Comparison of ENCODE assay signal across 1 cellular context in the genomic region with DNA sequence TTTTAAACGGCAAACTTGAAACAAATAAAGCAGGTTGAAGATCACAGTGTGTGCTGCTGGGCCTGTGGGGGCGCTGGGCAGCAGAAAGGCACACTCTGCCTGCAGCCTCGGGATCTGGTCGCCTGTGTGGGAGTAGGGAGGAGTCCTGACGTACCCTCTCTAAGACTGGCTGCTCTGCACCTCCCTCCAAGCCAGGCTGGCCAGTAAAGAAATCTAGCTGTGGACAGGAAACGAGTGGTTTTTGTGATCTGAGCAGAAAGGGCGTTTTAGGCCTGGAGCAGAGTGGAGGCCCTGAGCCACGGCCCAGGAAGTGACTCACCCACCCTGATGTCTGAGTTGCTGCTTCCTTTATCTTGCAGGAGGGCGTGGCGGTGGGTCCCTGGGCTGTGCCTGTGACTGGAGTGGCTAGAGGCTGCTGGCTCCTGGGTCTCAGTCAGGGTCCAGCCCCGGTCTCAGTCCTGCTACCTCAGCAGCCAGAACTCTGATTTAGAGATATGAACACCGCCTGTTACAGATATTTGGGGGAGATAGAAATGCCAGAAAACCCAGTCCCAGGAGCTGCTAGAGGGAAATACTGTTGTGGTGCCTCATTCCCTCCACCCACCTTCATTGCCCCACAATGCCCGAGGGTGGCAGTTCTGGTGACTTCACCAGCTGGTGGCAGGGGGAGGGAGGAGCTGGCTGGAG.
TF ChIP-seq lines count a peak whose summit lies in the region.

No MANE protein-coding gene starts in this region.

TF ChIP-seq in K562, 482 proteins besides CTCF, POLR2A, EP300 and RAD21 (continued from another document and continues in another):
- TF ChIP-seq, protein P1, sequence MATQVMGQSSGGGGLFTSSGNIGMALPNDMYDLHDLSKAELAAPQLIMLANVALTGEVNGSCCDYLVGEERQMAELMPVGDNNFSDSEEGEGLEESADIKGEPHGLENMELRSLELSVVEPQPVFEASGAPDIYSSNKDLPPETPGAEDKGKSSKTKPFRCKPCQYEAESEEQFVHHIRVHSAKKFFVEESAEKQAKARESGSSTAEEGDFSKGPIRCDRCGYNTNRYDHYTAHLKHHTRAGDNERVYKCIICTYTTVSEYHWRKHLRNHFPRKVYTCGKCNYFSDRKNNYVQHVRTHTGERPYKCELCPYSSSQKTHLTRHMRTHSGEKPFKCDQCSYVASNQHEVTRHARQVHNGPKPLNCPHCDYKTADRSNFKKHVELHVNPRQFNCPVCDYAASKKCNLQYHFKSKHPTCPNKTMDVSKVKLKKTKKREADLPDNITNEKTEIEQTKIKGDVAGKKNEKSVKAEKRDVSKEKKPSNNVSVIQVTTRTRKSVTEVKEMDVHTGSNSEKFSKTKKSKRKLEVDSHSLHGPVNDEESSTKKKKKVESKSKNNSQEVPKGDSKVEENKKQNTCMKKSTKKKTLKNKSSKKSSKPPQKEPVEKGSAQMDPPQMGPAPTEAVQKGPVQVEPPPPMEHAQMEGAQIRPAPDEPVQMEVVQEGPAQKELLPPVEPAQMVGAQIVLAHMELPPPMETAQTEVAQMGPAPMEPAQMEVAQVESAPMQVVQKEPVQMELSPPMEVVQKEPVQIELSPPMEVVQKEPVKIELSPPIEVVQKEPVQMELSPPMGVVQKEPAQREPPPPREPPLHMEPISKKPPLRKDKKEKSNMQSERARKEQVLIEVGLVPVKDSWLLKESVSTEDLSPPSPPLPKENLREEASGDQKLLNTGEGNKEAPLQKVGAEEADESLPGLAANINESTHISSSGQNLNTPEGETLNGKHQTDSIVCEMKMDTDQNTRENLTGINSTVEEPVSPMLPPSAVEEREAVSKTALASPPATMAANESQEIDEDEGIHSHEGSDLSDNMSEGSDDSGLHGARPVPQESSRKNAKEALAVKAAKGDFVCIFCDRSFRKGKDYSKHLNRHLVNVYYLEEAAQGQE (CRISPR knock-in tag; IDR thresholded peaks at IDR 0.05; ENCODE audit: low read depth): no peak
- TF ChIP-seq TAF1 (IDR thresholded peaks at IDR 0.05; ENCODE audit: control insufficient read depth, extremely low read depth, insufficient read depth, low read length, severe bottlenecking) (peak; percentile 88), LARP7 (IDR thresholded peaks at IDR 0.05) (0 out of 2 replicates have a peak, but pooled peaks have one; percentile 18), KDM2B (CRISPR knock-in tag; IDR thresholded peaks at IDR 0.05) (no peak), JUND (IDR thresholded peaks at IDR 0.05; ENCODE audit: borderline replicate concordance, low read depth, low read length) (peak; percentile 99), JUND (tag; IDR thresholded peaks at IDR 0.05; ENCODE audit: borderline replicate concordance, low read depth, low read length) (peak; percentile 99), ELF4 (CRISPR knock-in tag; IDR thresholded peaks at IDR 0.05) (no peak), ZFP30 (CRISPR knock-in tag; IDR thresholded peaks at IDR 0.05; ENCODE audit: borderline replicate concordance) (no peak), E2F6 (IDR thresholded peaks at IDR 0.05; ENCODE audit: borderline replicate concordance in 1 of 2, extremely low read depth in 1 of 2, insufficient read depth in 1 of 2, insufficient read length in 1 of 2, low read depth in 1 of 2, low read length in 1 of 2, poor library complexity in 1 of 2, severe bottlenecking in 1 of 2) (peak; percentile 45 to 58), MIER1 (IDR thresholded peaks at IDR 0.05; ENCODE audit: low read depth) (no peak; the same call in 1 of the 2 replicates), AFF1 (IDR thresholded peaks at IDR 0.05; ENCODE audit: low read depth in 1 of 2, partially characterized antibody in 2 of 2) (peak in 1 of 2 experiments; percentile 41), ZKSCAN1 (IDR thresholded peaks at IDR 0.05; ENCODE audit: low read depth, low read length) (peak; percentile 64), ZNF511 (CRISPR knock-in tag; IDR thresholded peaks at IDR 0.05) (no peak), RNF219 (CRISPR knock-in tag; IDR thresholded peaks at IDR 0.05) (no peak), ZNF77 (CRISPR knock-in tag; IDR thresholded peaks at IDR 0.05) (no peak), ZNF124 (CRISPR knock-in tag; IDR thresholded peaks at IDR 0.05) (no peak), HDAC6 (IDR thresholded peaks at IDR 0.05; ENCODE audit: low read depth, low read length) (no peak), PTBP1 (IDR thresholded peaks at IDR 0.05; ENCODE audit: low read depth, low read length) (no peak), CREM (IDR thresholded peaks at IDR 0.05; ENCODE audit: low read depth) (peak; percentile 89), ZNF224 (CRISPR knock-in tag; IDR thresholded peaks at IDR 0.05) (no peak), ZKSCAN8 (CRISPR knock-in tag; IDR thresholded peaks at IDR 0.05) (no peak), ZNF174 (CRISPR knock-in tag; IDR thresholded peaks at IDR 0.05) (no peak), ZNF644 (tag; IDR thresholded peaks at IDR 0.05; ENCODE audit: low read depth) (peak; percentile 56; the same call in 1 of the 2 replicates), RUNX1 (IDR thresholded peaks at IDR 0.05; ENCODE audit: low read depth) (no peak), SIRT6 (IDR thresholded peaks at IDR 0.05; ENCODE audit: low read depth, low read length) (no peak), MTF1 (CRISPR knock-in tag; IDR thresholded peaks at IDR 0.05; ENCODE audit: borderline replicate concordance) (no peak), NR2C2 (CRISPR knock-in tag; IDR thresholded peaks at IDR 0.05) (no peak), NR2C2 (tag; IDR thresholded peaks at IDR 0.05) (peak; percentile 62; the same call in 1 of the 2 replicates)
- TF ChIP-seq, protein P2, sequence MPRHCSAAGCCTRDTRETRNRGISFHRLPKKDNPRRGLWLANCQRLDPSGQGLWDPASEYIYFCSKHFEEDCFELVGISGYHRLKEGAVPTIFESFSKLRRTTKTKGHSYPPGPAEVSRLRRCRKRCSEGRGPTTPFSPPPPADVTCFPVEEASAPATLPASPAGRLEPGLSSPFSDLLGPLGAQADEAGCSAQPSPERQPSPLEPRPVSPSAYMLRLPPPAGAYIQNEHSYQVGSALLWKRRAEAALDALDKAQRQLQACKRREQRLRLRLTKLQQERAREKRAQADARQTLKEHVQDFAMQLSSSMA (CRISPR knock-in tag; IDR thresholded peaks at IDR 0.05): no peak
- TF ChIP-seq, protein P3, sequence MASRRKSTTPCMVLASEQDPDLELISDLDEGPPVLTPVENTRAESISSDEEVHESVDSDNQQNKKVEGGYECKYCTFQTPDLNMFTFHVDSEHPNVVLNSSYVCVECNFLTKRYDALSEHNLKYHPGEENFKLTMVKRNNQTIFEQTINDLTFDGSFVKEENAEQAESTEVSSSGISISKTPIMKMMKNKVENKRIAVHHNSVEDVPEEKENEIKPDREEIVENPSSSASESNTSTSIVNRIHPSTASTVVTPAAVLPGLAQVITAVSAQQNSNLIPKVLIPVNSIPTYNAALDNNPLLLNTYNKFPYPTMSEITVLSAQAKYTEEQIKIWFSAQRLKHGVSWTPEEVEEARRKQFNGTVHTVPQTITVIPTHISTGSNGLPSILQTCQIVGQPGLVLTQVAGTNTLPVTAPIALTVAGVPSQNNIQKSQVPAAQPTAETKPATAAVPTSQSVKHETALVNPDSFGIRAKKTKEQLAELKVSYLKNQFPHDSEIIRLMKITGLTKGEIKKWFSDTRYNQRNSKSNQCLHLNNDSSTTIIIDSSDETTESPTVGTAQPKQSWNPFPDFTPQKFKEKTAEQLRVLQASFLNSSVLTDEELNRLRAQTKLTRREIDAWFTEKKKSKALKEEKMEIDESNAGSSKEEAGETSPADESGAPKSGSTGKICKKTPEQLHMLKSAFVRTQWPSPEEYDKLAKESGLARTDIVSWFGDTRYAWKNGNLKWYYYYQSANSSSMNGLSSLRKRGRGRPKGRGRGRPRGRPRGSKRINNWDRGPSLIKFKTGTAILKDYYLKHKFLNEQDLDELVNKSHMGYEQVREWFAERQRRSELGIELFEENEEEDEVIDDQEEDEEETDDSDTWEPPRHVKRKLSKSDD (conservative IDR thresholded peaks at IDR 0.05; ENCODE audit: low read length): no peak
